In genomic region chr9:21434202-21435014, GRCh38 we compare ENCODE assay signal across 8 cellular contexts. TPM values are rescaled to one million over a fixed set of nuclear protein-coding genes. Genes with fewer than 3 reads are reported as not detected.
DNase-seq lines count a peak whose midpoint lies in the region; ATAC-seq and TF ChIP-seq lines count a peak whose summit lies in the region.

No MANE protein-coding gene starts in this region.

- no peak overlapping the region for H4K91ac ChIP-seq in neuronal stem cell (ENCODE audit: low read depth, low read length, poor library complexity)

- H3K27ac ChIP-seq in neuronal stem cell (replicated peaks; ENCODE audit: low read length) = no peak overlapping the region

- no CpG with 5 or more reads among the region's 9 CpGs for WGBS in neuronal stem cell (ENCODE audit: extremely low coverage in 2 of 2, insufficient read length in 2 of 2, insufficient replicate concordance in 1 of 2), 2 donors

- H3K9ac ChIP-seq in neuronal stem cell (ENCODE audit: low read depth, low read length, poor library complexity) = no peak overlapping the region

- no peaks in the 10 kb centered on the region for H3K4me1 ChIP-seq in BE2C
- no peaks in the 10 kb centered on the region for H3K4me1 ChIP-seq in neuronal stem cell (ENCODE audit: control insufficient read depth in 2 of 2, insufficient read depth in 1 of 2, low read depth in 1 of 2, low read length in 2 of 2)

- H2AK5ac ChIP-seq in neuronal stem cell (ENCODE audit: low read depth, low read length) = no peak overlapping the region

- no peak overlapping the region for H3K14ac ChIP-seq in neuronal stem cell (ENCODE audit: low read length)

- no peak overlapping the region for H3K4me3 Mint-ChIP-seq in activated naive CD8-positive, alpha-beta T cell treated with anti-CD3 and anti-CD28 coated beads, Interleukin-2, amount 50 U/mL, for 24 hours

- peak; percentile 73 for TF ChIP-seq CTCF in BE2C (IDR thresholded peaks at IDR 0.05; ENCODE audit: low read depth, low read length)
- peak; percentile 54 for TF ChIP-seq CTCF in GM13977 (IDR thresholded peaks at IDR 0.05; ENCODE audit: extremely low read depth, insufficient read depth, missing control alignments)

- no peak overlapping the region for H2BK120ac ChIP-seq in neuronal stem cell (ENCODE audit: low read depth, low read length)

- peaks cover 24% of the 10 kb centered on the region for H3K27me3 Mint-ChIP-seq in activated naive CD8-positive, alpha-beta T cell treated with anti-CD3 and anti-CD28 coated beads, Interleukin-2, amount 50 U/mL, for 24 hours

- H3K36me3 ChIP-seq in BE2C (no peaks in the 10 kb centered on the region), neuronal stem cell (replicated peaks in 1 of 2; ENCODE audit: control insufficient read depth in 2 of 2, insufficient read depth in 2 of 2, low read length in 2 of 2) (no peaks in the 10 kb centered on the region)

- no peak overlapping the region for H3K27ac Mint-ChIP-seq in activated naive CD8-positive, alpha-beta T cell treated with anti-CD3 and anti-CD28 coated beads, Interleukin-2, amount 50 U/mL, for 24 hours

- H3K9me3 ChIP-seq in BE2C = no peaks in the 10 kb centered on the region
- no peaks in the 10 kb centered on the region for H3K9me3 ChIP-seq in neuronal stem cell (replicated peaks in 1 of 2; ENCODE audit: control insufficient read depth in 2 of 2, insufficient read depth in 1 of 2, low read depth in 1 of 2, low read length in 2 of 2)

- no peak overlapping the region for H2BK12ac ChIP-seq in neuronal stem cell (ENCODE audit: low read length)

- H3K4me3 ChIP-seq in BE2C (ENCODE audit: low read depth, low read length) (no peak overlapping the region), neuronal stem cell (ENCODE audit: low read length in 2 of 2) (no peak overlapping the region)

- no peak overlapping the region for H3K23ac ChIP-seq in neuronal stem cell (ENCODE audit: low read depth, low read length, poor library complexity)

- no peaks in the 10 kb centered on the region for H3K79me1 ChIP-seq in neuronal stem cell (ENCODE audit: low read depth, low read length)

- no peaks in the 10 kb centered on the region for H3K9me3 Mint-ChIP-seq in activated naive CD8-positive, alpha-beta T cell treated with anti-CD3 and anti-CD28 coated beads, Interleukin-2, amount 50 U/mL, for 24 hours

- H2AFZ ChIP-seq in neuronal stem cell (ENCODE audit: low read length) = no peak overlapping the region

- H2BK15ac ChIP-seq in neuronal stem cell (ENCODE audit: low read length) = no peak overlapping the region

- no peaks in the 10 kb centered on the region for H3K36me3 Mint-ChIP-seq in activated naive CD8-positive, alpha-beta T cell treated with anti-CD3 and anti-CD28 coated beads, Interleukin-2, amount 50 U/mL, for 24 hours (ENCODE audit: low read depth)

- H2BK5ac ChIP-seq in neuronal stem cell (ENCODE audit: low read length) = no peak overlapping the region

- no peaks in the 10 kb centered on the region for H3K4me1 Mint-ChIP-seq in activated naive CD8-positive, alpha-beta T cell treated with anti-CD3 and anti-CD28 coated beads, Interleukin-2, amount 50 U/mL, for 24 hours

- in situ Hi-C loops in GM13977 (cut with MboI; ENCODE audit: low pct_unique_long_range_greater_than_20kb, low sequenced_read_pairs, unreplicated experiment) = loop anchor here (25.0 kb wide), 1 partner anchor 197 kb away; the partner anchor contains the start of genes IFNA14 and IFNA17

- no peak for ATAC-seq in activated naive CD8-positive, alpha-beta T cell treated with anti-CD3 and anti-CD28 coated beads, Interleukin-2, amount 50 U/mL, for 24 hours

- peak; percentile 59 for DNase-seq in BE2C
- peak; percentile 6 for DNase-seq in GM13977 (ENCODE audit: low spot score)
- peak; percentile 50 for DNase-seq in NCI-H748 treated with DMSO at 0.1 percent for 48 hours (lab: John Stamatoyannopoulos, UW)
- peak; percentile 45 for DNase-seq in activated naive CD8-positive, alpha-beta T cell treated with anti-CD3 and anti-CD28 coated beads, Interleukin-2, amount 50 U/mL, for 24 hours
- peak; percentile 72 for DNase-seq in iris pigment epithelial cell (ENCODE audit: low read depth)
- peak in 4 of 6 experiments; percentile 10 to 63 (median 42) for DNase-seq in stimulated activated naive CD4-positive, alpha-beta T cell (lab: John Stamatoyannopoulos, UW)
- DNase-seq in neuronal stem cell (ENCODE audit: low spot score) = no peak
- no peak for DNase-seq in cerebellum (ENCODE audit: low spot score)

- no peak overlapping the region for H3K4me2 ChIP-seq in neuronal stem cell (ENCODE audit: insufficient read depth, low read length, poor library complexity, severe bottlenecking)

- H4K8ac ChIP-seq in neuronal stem cell (ENCODE audit: low read depth, low read length) = no peak overlapping the region

- no peak overlapping the region for H3K4ac ChIP-seq in neuronal stem cell (ENCODE audit: low read length)

- H3K27me3 ChIP-seq in BE2C (no peaks in the 10 kb centered on the region), neuronal stem cell (ENCODE audit: control insufficient read depth in 3 of 3, insufficient read depth in 3 of 3, low read depth in 1 of 3, low read length in 3 of 3) (no peaks in the 10 kb centered on the region)

- H3K18ac ChIP-seq in neuronal stem cell (ENCODE audit: low read length) = no peak overlapping the region

RNA-seq across cellular contexts. Expression of gene IFNA1, which starts 5.8 kb away (rescaled TPM):
- polyA plus RNA-seq in BE2C (2012; ENCODE audit: insufficient read depth, insufficient read length, low read depth) = not detected
- polyA plus RNA-seq in neuronal stem cell (2013, experiment 1 of 2) = not detected
- not detected for polyA plus RNA-seq in neuronal stem cell (2013, experiment 2 of 2)
- total RNA-seq in cerebellum = not detected

RNA-seq across cellular contexts. Expression of gene IFNA8, which starts 25.5 kb away (rescaled TPM):
- not detected for polyA plus RNA-seq in BE2C (2012; ENCODE audit: insufficient read depth, insufficient read length, low read depth)
- polyA plus RNA-seq in neuronal stem cell (2013, experiment 1 of 2) = not detected
- polyA plus RNA-seq in neuronal stem cell (2013, experiment 2 of 2) = not detected
- total RNA-seq in cerebellum = not detected

RNA-seq across cellular contexts. Expression of gene IFNE, which starts 47.7 kb away (rescaled TPM):
- polyA plus RNA-seq in BE2C (2012; ENCODE audit: insufficient read depth, insufficient read length, low read depth) = not detected
- not detected for polyA plus RNA-seq in neuronal stem cell (2013, experiment 1 of 2)
- polyA plus RNA-seq in neuronal stem cell (2013, experiment 2 of 2) = not detected
- not detected for total RNA-seq in cerebellum

RNA-seq across cellular contexts. Expression of gene IFNA2, which starts 49.2 kb away (rescaled TPM):
- not detected for polyA plus RNA-seq in BE2C (2012; ENCODE audit: insufficient read depth, insufficient read length, low read depth)
- polyA plus RNA-seq in neuronal stem cell (2013, experiment 1 of 2) = not detected
- not detected for polyA plus RNA-seq in neuronal stem cell (2013, experiment 2 of 2)
- not detected for total RNA-seq in cerebellum

Comparison
In these comparisons a context has a peak if more than half of its experiments do, and no peak if none do; other contexts are left out.
1. DNase-seq: peak in BE2C (single experiment), GM13977 (single experiment), NCI-H748 treated with DMSO at 0.1 percent for 48 hours (single experiment), activated naive CD8-positive, alpha-beta T cell treated with anti-CD3 and anti-CD28 coated beads, Interleukin-2, amount 50 U/mL, for 24 hours (single experiment), iris pigment epithelial cell (single experiment) and stimulated activated naive CD4-positive, alpha-beta T cell (4 of 6); none in neuronal stem cell (single experiment) and cerebellum (single experiment).